9 cellular contexts compared by ENCODE assay signal in genomic region chr9:83154087-83154736, GRCh38.
DNase-seq lines count a peak whose midpoint lies in the region; ATAC-seq and TF ChIP-seq lines count a peak whose summit lies in the region.
"Had no signal": no experiment of that assay in that cellular context is flagged by ENCODE, and none has a peak within 500 bp of the region (broad histone marks: within the 10 kb centered on the region; RNA-seq: fewer than 3 reads in every experiment).

No MANE protein-coding gene starts in this region.

- no peaks in the 10 kb centered on the region for H3K27me3 Mint-ChIP-seq in activated CD4-positive, alpha-beta T cell treated with anti-CD3 and anti-CD28 coated beads, Interleukin-2, amount 10 ng/mL, durations not matched to agents 24 days and 14 days

- H3K9me3 ChIP-seq in gastrocnemius medialis = no peaks in the 10 kb centered on the region
- no peaks in the 10 kb centered on the region for H3K9me3 ChIP-seq in HAP-1
- H3K9me3 ChIP-seq in prostate gland = no peaks in the 10 kb centered on the region

- WGBS in prostate gland = 79% methylated on average over 2 of the region's 2 CpGs

- H3K27ac Mint-ChIP-seq in activated CD4-positive, alpha-beta T cell treated with anti-CD3 and anti-CD28 coated beads, Interleukin-2, amount 10 ng/mL, durations not matched to agents 24 days and 14 days = no peak overlapping the region
- H3K27ac Mint-ChIP-seq: immature natural killer cell had no signal

- TF ChIP-seq POLR2A in gastrocnemius medialis (IDR thresholded peaks at IDR 0.05) (no peak), prostate gland (IDR thresholded peaks at IDR 0.05) (no peak)

- H3K36me3 ChIP-seq in gastrocnemius medialis (no peaks in the 10 kb centered on the region), HAP-1 (replicated peaks) (no peaks in the 10 kb centered on the region), prostate gland (no peaks in the 10 kb centered on the region)

- H3K4me1 ChIP-seq in gastrocnemius medialis = peaks cover 17 to 28% of the 10 kb centered on the region in 2 donors
- H3K4me1 ChIP-seq in HAP-1 = no peaks in the 10 kb centered on the region
- H3K4me1 ChIP-seq in prostate gland (replicated peaks) = no peaks in the 10 kb centered on the region

- H3K27me3 ChIP-seq in gastrocnemius medialis (no peaks in the 10 kb centered on the region), HAP-1 (ENCODE audit: low read depth) (no peaks in the 10 kb centered on the region), prostate gland (replicated peaks; ENCODE audit: insufficient read depth) (no peaks in the 10 kb centered on the region)

- H3K9me3 Mint-ChIP-seq in activated CD4-positive, alpha-beta T cell treated with anti-CD3 and anti-CD28 coated beads, Interleukin-2, amount 10 ng/mL, durations not matched to agents 24 days and 14 days = peaks cover 7% of the 10 kb centered on the region

- no peaks in the 10 kb centered on the region for H3K36me3 Mint-ChIP-seq in activated CD4-positive, alpha-beta T cell treated with anti-CD3 and anti-CD28 coated beads, Interleukin-2, amount 10 ng/mL, durations not matched to agents 24 days and 14 days (ENCODE audit: low read depth)
- H3K36me3 Mint-ChIP-seq: immature natural killer cell had no signal

- TF ChIP-seq CTCF in gastrocnemius medialis (IDR thresholded peaks at IDR 0.05 in 4 of 5, conservative IDR thresholded peaks at IDR 0.05 in 1 of 5) (no peak), prostate gland (IDR thresholded peaks at IDR 0.05) (no peak)

- H3K4me3 Mint-ChIP-seq in activated CD4-positive, alpha-beta T cell treated with anti-CD3 and anti-CD28 coated beads, Interleukin-2, amount 10 ng/mL, durations not matched to agents 24 days and 14 days = no peak overlapping the region
- H3K4me3 Mint-ChIP-seq: immature natural killer cell had no signal

- peak; percentile 32 for DNase-seq in SW480 (ENCODE audit: low spot score)
- peak; percentile 20 to 25 for DNase-seq in gastrocnemius medialis
- DNase-seq in HAP-1 (ENCODE audit: low spot score in 2 of 2) = no peak
- no peak for DNase-seq in prostate gland (ENCODE audit: low spot score)
- DNase-seq in activated CD4-positive, alpha-beta T cell treated with anti-CD3 and anti-CD28 coated beads, Interleukin-2, amount 10 ng/mL, durations not matched to agents 24 days and 14 days = no peak
- DNase-seq in NCI-H1436 treated with DMSO at 0.1 percent for 48 hours (lab: John Stamatoyannopoulos, UW) = no peak
- DNase-seq: immature natural killer cell had no signal

- intact Hi-C loops in gastrocnemius medialis (cut with DNase I; ENCODE audit: low total_unique reads) = no loop called here
- intact Hi-C loops in prostate gland (cut with DNase I) = no loop called here
- intact Hi-C loops in activated CD4-positive, alpha-beta T cell treated with anti-CD3 and anti-CD28 coated beads, Interleukin-2, amount 10 ng/mL, durations not matched to agents 24 days and 14 days (cut with micrococcal nuclease) = no loop called here

- H3K27ac ChIP-seq in gastrocnemius medialis (peak overlapping the region; percentile 30 to 67 (median 52)), prostate gland (no peak overlapping the region)

- no peak overlapping the region for H3K4me3 ChIP-seq in gastrocnemius medialis
- H3K4me3 ChIP-seq in HAP-1 = no peak overlapping the region
- H3K4me3 ChIP-seq in prostate gland = no peak overlapping the region

- ATAC-seq in GM19035 (IDR thresholded peaks at IDR 0.05; ENCODE audit: unreplicated experiment) (peak; percentile 90), HG02970 (IDR thresholded peaks at IDR 0.05; ENCODE audit: low FRiP score, unreplicated experiment) (peak; percentile 83), gastrocnemius medialis (peak; percentile 88 to 90)

- no peaks in the 10 kb centered on the region for H3K4me1 Mint-ChIP-seq in activated CD4-positive, alpha-beta T cell treated with anti-CD3 and anti-CD28 coated beads, Interleukin-2, amount 10 ng/mL, durations not matched to agents 24 days and 14 days
- H3K4me1 Mint-ChIP-seq: immature natural killer cell had no signal

- in situ Hi-C loops in gastrocnemius medialis (cut with MboI; ENCODE audit: low sequenced_read_pairs in 4 of 4) (no loop called here), HAP-1 (cut with MboI; ENCODE audit: low sequenced_read_pairs) (no loop called here)

Comparison
In these comparisons a context has a peak if more than half of its experiments do, and no peak if none do; other contexts are left out.
1. DNase-seq: peak in SW480 (single experiment) and gastrocnemius medialis (2 of 2); none in HAP-1 (0 of 2), prostate gland (single experiment), activated CD4-positive, alpha-beta T cell treated with anti-CD3 and anti-CD28 coated beads, Interleukin-2, amount 10 ng/mL, durations not matched to agents 24 days and 14 days (single experiment) and NCI-H1436 treated with DMSO at 0.1 percent for 48 hours (single experiment).
2. H3K27ac ChIP-seq: peak in gastrocnemius medialis (4 of 4); none in prostate gland (0 of 2).
3. Peak in every context shown above with its lines, with median percentiles within 50 percentile points of each other: ATAC-seq.